31 cellular contexts compared by ENCODE assay signal in genomic region chr21:42059721-42060120, GRCh38. TPM values are rescaled to one million over a fixed set of nuclear protein-coding genes. Genes with fewer than 3 reads are reported as not detected.
A peak's percentile ranks its signal among the peaks of the same experiment; 100 is the strongest.
DNase-seq lines count a peak whose midpoint lies in the region; ATAC-seq and TF ChIP-seq lines count a peak whose summit lies in the region.
"Had no signal": no experiment of that assay in that cellular context is flagged by ENCODE, and none has a peak within 500 bp of the region (broad histone marks: within the 10 kb centered on the region; RNA-seq: fewer than 3 reads in every experiment).

No MANE protein-coding gene starts in this region.

- H3K27ac ChIP-seq in IMR-90 (ENCODE audit: insufficient read depth, low read length) (no peak overlapping the region), psoas muscle (no peak overlapping the region)
- H3K27ac ChIP-seq: body of pancreas, dorsolateral prefrontal cortex, esophagus squamous epithelium, foreskin keratinocyte had no signal

- H3K9me3 Mint-ChIP-seq in activated T-cell treated with anti-CD3 and anti-CD28 coated beads, Interleukin-2, amount 50 U/mL, for 24 hours, result no peaks in the 10 kb centered on the region
- no peaks in the 10 kb centered on the region for H3K9me3 Mint-ChIP-seq in stimulated activated memory B cell treated with anti-CD40 and anti-IgM and Interleukin-4, amounts not matched to agents 10 μg/mL and 1 μg/mL and 100 μg/mL, for 72 hours
- H3K9me3 Mint-ChIP-seq: activated T-cell treated with anti-CD3 and anti-CD28 coated beads, Interleukin-2, amount 50 U/mL, for 72 hours; H9; stimulated activated naive B cell treated with anti-CD40 and anti-IgM and Interleukin-4, amounts not matched to agents 10 μg/mL and 1 μg/mL and 100 μg/mL, for 72 hours had no signal

- peak overlapping the region; percentile 79; the same call in 1 of the 2 replicates for H3K4ac ChIP-seq in IMR-90 (ENCODE audit: low read depth, low read length)

- no peak for TF ChIP-seq CTCF in IMR-90 (conservative IDR thresholded peaks at IDR 0.05; ENCODE audit: low read depth, low read length)
- no peak for TF ChIP-seq CTCF in psoas muscle (IDR thresholded peaks at IDR 0.05)

- H3K18ac ChIP-seq in IMR-90 (ENCODE audit: low read depth, low read length), result no peak overlapping the region

- no peak overlapping the region for H3K4me3 Mint-ChIP-seq in activated T-cell treated with anti-CD3 and anti-CD28 coated beads, Interleukin-2, amount 50 U/mL, for 24 hours
- no peak overlapping the region for H3K4me3 Mint-ChIP-seq in stimulated activated memory B cell treated with anti-CD40 and anti-IgM and Interleukin-4, amounts not matched to agents 10 μg/mL and 1 μg/mL and 100 μg/mL, for 72 hours
- H3K4me3 Mint-ChIP-seq: activated CD8-positive, alpha-beta memory T cell treated with anti-CD3 and anti-CD28 coated beads, Interleukin-2, amount 10 ng/mL, durations not matched to agents 7 days and 5 days; activated T-cell treated with anti-CD3 and anti-CD28 coated beads, Interleukin-2, amount 50 U/mL, for 72 hours; H9; stimulated activated naive B cell treated with anti-CD40 and anti-IgM and Interleukin-4, amounts not matched to agents 10 μg/mL and 1 μg/mL and 100 μg/mL, for 72 hours had no signal

- CTCF ChIA-PET in IMR-90 (lab: Yijun Ruan, JAX), result no interaction called here

- H2AFZ ChIP-seq in IMR-90 (replicated peaks; ENCODE audit: low read length, poor library complexity), result no peak overlapping the region

- H4K5ac ChIP-seq in IMR-90 (ENCODE audit: low read depth, low read length), result no peak overlapping the region

- no peak overlapping the region for H2BK120ac ChIP-seq in IMR-90 (ENCODE audit: low read depth, low read length)

- no peak for DNase-seq in activated T-cell treated with anti-CD3 and anti-CD28 coated beads, Interleukin-2, amount 50 U/mL, for 24 hours
- DNase-seq in activated T-cell treated with anti-CD3 and anti-CD28 coated beads, Interleukin-2, amount 50 U/mL, for 1 hour, result no peak
- DNase-seq in IMR-90 (no peak), left lobe of liver (ENCODE audit: low spot score) (no peak), psoas muscle (no peak), G401 (ENCODE audit: low spot score) (no peak)
- DNase-seq: activated CD4-positive, alpha-beta T cell treated with anti-CD3 and anti-CD28 coated beads for 4 hours; activated CD8-positive, alpha-beta memory T cell treated with anti-CD3 and anti-CD28 coated beads, Interleukin-2, amount 10 ng/mL, durations not matched to agents 7 days and 5 days; activated naive CD4-positive, alpha-beta T cell; activated T-cell treated with anti-CD3 and anti-CD28 coated beads, Interleukin-2, amount 50 U/mL, for 72 hours; body of pancreas; cerebellar nuclear complex; COR-L47; DMS53; esophagus squamous epithelium; foreskin keratinocyte; H9; head of caudate nucleus; Kasumi-1; left ventricle myocardium superior; NCI-H146; NCI-H345; NCI-H748 treated with DMSO at 0.1 percent for 48 hours; nucleus accumbens; SHP77 treated with DMSO at 0.1 percent for 48 hours; stimulated activated naive B cell treated with anti-CD40 and anti-IgM and Interleukin-4, amounts not matched to agents 10 μg/mL and 1 μg/mL and 100 μg/mL, for 72 hours had no signal

- H3K27ac Mint-ChIP-seq in activated T-cell treated with anti-CD3 and anti-CD28 coated beads, Interleukin-2, amount 50 U/mL, for 24 hours, result peak overlapping the region; percentile 3
- peak overlapping the region; percentile 91 for H3K27ac Mint-ChIP-seq in stimulated activated memory B cell treated with anti-CD40 and anti-IgM and Interleukin-4, amounts not matched to agents 10 μg/mL and 1 μg/mL and 100 μg/mL, for 72 hours
- H3K27ac Mint-ChIP-seq: activated CD8-positive, alpha-beta memory T cell treated with anti-CD3 and anti-CD28 coated beads, Interleukin-2, amount 10 ng/mL, durations not matched to agents 7 days and 5 days; activated T-cell treated with anti-CD3 and anti-CD28 coated beads, Interleukin-2, amount 50 U/mL, for 72 hours; H9 had no signal

- BruUV-seq in IMR-90 (replicated peaks; lab: Mats Ljungman, UMichigan), result no TSS peak

- H2AK5ac ChIP-seq in IMR-90 (ENCODE audit: low read depth, low read length), result peak overlapping the region; percentile 56; the same call in 1 of the 2 replicates

- H3K27me3 ChIP-seq in IMR-90 (ENCODE audit: control insufficient read depth, insufficient read depth, low read length), result peaks cover 9% of the 10 kb centered on the region; the same call in 1 of the 2 replicates
- peaks cover 0 to 14% (median 9%) of the 10 kb centered on the region in 3 donors for H3K27me3 ChIP-seq in psoas muscle (ENCODE audit: insufficient read depth in 3 of 3, low read length in 2 of 3)
- H3K27me3 ChIP-seq: body of pancreas, dorsolateral prefrontal cortex, esophagus squamous epithelium, foreskin keratinocyte had no signal

- no peaks in the 10 kb centered on the region for H3K36me3 Mint-ChIP-seq in activated T-cell treated with anti-CD3 and anti-CD28 coated beads, Interleukin-2, amount 50 U/mL, for 24 hours (ENCODE audit: low read depth)
- no peaks in the 10 kb centered on the region for H3K36me3 Mint-ChIP-seq in stimulated activated memory B cell treated with anti-CD40 and anti-IgM and Interleukin-4, amounts not matched to agents 10 μg/mL and 1 μg/mL and 100 μg/mL, for 72 hours
- H3K36me3 Mint-ChIP-seq: activated CD8-positive, alpha-beta memory T cell treated with anti-CD3 and anti-CD28 coated beads, Interleukin-2, amount 10 ng/mL, durations not matched to agents 7 days and 5 days; stimulated activated naive B cell treated with anti-CD40 and anti-IgM and Interleukin-4, amounts not matched to agents 10 μg/mL and 1 μg/mL and 100 μg/mL, for 72 hours had no signal

- dilution Hi-C loops in IMR-90 (cut with HindIII; ENCODE audit: low sequenced_read_pairs, unreplicated experiment), result no loop called here

- no peak for TF ChIP-seq RAD21 in IMR-90 (IDR thresholded peaks at IDR 0.05; ENCODE audit: low read length)

- H3K23ac ChIP-seq in IMR-90 (ENCODE audit: low read depth, low read length), result no peak overlapping the region

- no peak overlapping the region for H2BK5ac ChIP-seq in IMR-90 (ENCODE audit: low read depth, low read length, poor library complexity, severe bottlenecking)

- peaks cover 39% of the 10 kb centered on the region for H3K4me1 Mint-ChIP-seq in activated T-cell treated with anti-CD3 and anti-CD28 coated beads, Interleukin-2, amount 50 U/mL, for 24 hours (ENCODE audit: low read depth)
- H3K4me1 Mint-ChIP-seq in stimulated activated memory B cell treated with anti-CD40 and anti-IgM and Interleukin-4, amounts not matched to agents 10 μg/mL and 1 μg/mL and 100 μg/mL, for 72 hours, result peaks cover 80% of the 10 kb centered on the region

- no peaks in the 10 kb centered on the region; the same call in 1 of the 2 replicates for H4K20me1 ChIP-seq in IMR-90 (ENCODE audit: insufficient read depth, low read length)

- peaks cover 20% of the 10 kb centered on the region for H3K4me1 ChIP-seq in IMR-90 (ENCODE audit: control insufficient read depth, insufficient read depth, low read length)
- H3K4me1 ChIP-seq in psoas muscle, result peaks cover 3% of the 10 kb centered on the region

- H3K9ac ChIP-seq in IMR-90 (ENCODE audit: low read depth, low read length), result no peak overlapping the region

- H3K9me3 ChIP-seq in IMR-90 (ENCODE audit: control insufficient read depth, insufficient read depth, low read length) (no peaks in the 10 kb centered on the region), psoas muscle (no peaks in the 10 kb centered on the region)
- H3K9me3 ChIP-seq: body of pancreas, esophagus squamous epithelium had no signal

- peaks cover 4 to 13% of the 10 kb centered on the region in 2 experiments; a peak in 2 of 4 replicates for H3K79me1 ChIP-seq in IMR-90 (ENCODE audit: low read depth in 1 of 2, low read length in 2 of 2)

- in situ Hi-C loops in IMR-90 (cut with MboI; ENCODE audit: low sequenced_read_pairs) (no loop called here), G401 (cut with HindIII; ENCODE audit: low sequenced_read_pairs) (no loop called here)

- H3K14ac ChIP-seq in IMR-90 (replicated peaks; ENCODE audit: low read depth, low read length), result no peak overlapping the region

- no peak for ATAC-seq in IMR-90 (ENCODE audit: low read depth)
- ATAC-seq in left lobe of liver, result peak; percentile 1
- no peak for ATAC-seq in stimulated activated memory B cell treated with anti-CD40 and anti-IgM and Interleukin-4, amounts not matched to agents 10 μg/mL and 1 μg/mL and 100 μg/mL, for 72 hours
- ATAC-seq in psoas muscle, result no peak
- ATAC-seq in HG03039 (IDR thresholded peaks at IDR 0.05; ENCODE audit: unreplicated experiment), result no peak
- ATAC-seq: activated CD8-positive, alpha-beta memory T cell treated with anti-CD3 and anti-CD28 coated beads, Interleukin-2, amount 10 ng/mL, durations not matched to agents 7 days and 5 days; activated T-cell treated with anti-CD3 and anti-CD28 coated beads, Interleukin-2, amount 50 U/mL, for 72 hours; body of pancreas; foreskin keratinocyte; left ventricle myocardium superior; Panc1; stimulated activated naive B cell treated with anti-CD40 and anti-IgM and Interleukin-4, amounts not matched to agents 10 μg/mL and 1 μg/mL and 100 μg/mL, for 72 hours had no signal

- 93% methylated on average over 3 of the region's 10 CpGs; no CpG with 5 or more reads in 1 of the 2 experiments for WGBS in IMR-90 (ENCODE audit: extremely low coverage in 2 of 2, insufficient read length in 1 of 2), 2 experiments
- WGBS in psoas muscle, 3 donors, result 86 to 92% (median 87%) methylated on average over 9 to 10 of the region's 10 CpGs

- H2BK15ac ChIP-seq in IMR-90 (ENCODE audit: low read depth, low read length), result no peak overlapping the region; the same call in 2 of the 3 replicates

- no peak overlapping the region for H4K91ac ChIP-seq in IMR-90 (ENCODE audit: insufficient read depth, low read depth, low read length)

- H3K4me2 ChIP-seq in IMR-90 (ENCODE audit: low read depth, low read length), result no peak overlapping the region

- no peak overlapping the region for H2BK20ac ChIP-seq in IMR-90 (ENCODE audit: low read depth, low read length)

- no peaks in the 10 kb centered on the region for H3K27me3 Mint-ChIP-seq in activated T-cell treated with anti-CD3 and anti-CD28 coated beads, Interleukin-2, amount 50 U/mL, for 24 hours
- H3K27me3 Mint-ChIP-seq in stimulated activated memory B cell treated with anti-CD40 and anti-IgM and Interleukin-4, amounts not matched to agents 10 μg/mL and 1 μg/mL and 100 μg/mL, for 72 hours, result no peaks in the 10 kb centered on the region
- H3K27me3 Mint-ChIP-seq: activated CD8-positive, alpha-beta memory T cell treated with anti-CD3 and anti-CD28 coated beads, Interleukin-2, amount 10 ng/mL, durations not matched to agents 7 days and 5 days; stimulated activated naive B cell treated with anti-CD40 and anti-IgM and Interleukin-4, amounts not matched to agents 10 μg/mL and 1 μg/mL and 100 μg/mL, for 72 hours had no signal

- no peak for TF ChIP-seq POLR2A in IMR-90 (IDR thresholded peaks at IDR 0.05; ENCODE audit: low read depth, low read length)

- H3K9me1 ChIP-seq in IMR-90 (ENCODE audit: insufficient read depth, low read length), result peaks cover 31% of the 10 kb centered on the region

- intact Hi-C loops in IMR-90 (cut with micrococcal nuclease) (no loop called here), psoas muscle (cut with DNase I) (loop anchor here in 1 of 2 donors (10.0 kb wide), 1 partner anchor 55 kb away; no protein-coding TSS in a partner anchor)

- H3K36me3 ChIP-seq in IMR-90 (ENCODE audit: control insufficient read depth, insufficient read depth, low read length), result no peaks in the 10 kb centered on the region
- no peaks in the 10 kb centered on the region for H3K36me3 ChIP-seq in psoas muscle (ENCODE audit: insufficient read depth in 1 of 2, low read depth in 1 of 2)
- H3K36me3 ChIP-seq: esophagus squamous epithelium had no signal

- POLR2A ChIA-PET in IMR-90 (lab: Charles Lee; ENCODE audit: unreplicated experiment), result no interaction called here

- H2AK9ac ChIP-seq in IMR-90 (replicated peaks; ENCODE audit: low read depth, low read length, poor library complexity), result no peak overlapping the region

- H4K8ac ChIP-seq in IMR-90 (ENCODE audit: low read depth in 2 of 2, low read length in 2 of 2), result no peak overlapping the region

- no peak overlapping the region for H3K56ac ChIP-seq in IMR-90 (ENCODE audit: extremely low read depth, insufficient read depth, low read length)

- H3K4me3 ChIP-seq in IMR-90 (ENCODE audit: insufficient read depth, low read depth, low read length) (no peak overlapping the region), psoas muscle (no peak overlapping the region)
- H3K4me3 ChIP-seq: body of pancreas, dorsolateral prefrontal cortex, esophagus squamous epithelium had no signal

RNA-seq across cellular contexts. Expression of gene UMODL1, which starts 11.4 kb away (rescaled TPM):
- total RNA-seq in IMR-90 (2012; rRNA removed), result not detected in 2 replicates
- polyA plus RNA-seq in IMR-90 (2012; rRNA removed), result 0.02 TPM in 1 of 2 replicates, not detected in the other
- 0.03 TPM in 1 of 2 replicates, not detected in the other for polyA plus RNA-seq in IMR-90 (2012; cell fraction: cytosol; rRNA removed)
- 0.04 and 0.07 TPM in 2 replicates for polyA plus RNA-seq in IMR-90 (2012; cell fraction: nucleus; rRNA removed; ENCODE audit: low replicate concordance)
- 0.18 TPM for total RNA-seq in left lobe of liver
- not detected for total RNA-seq in psoas muscle
- polyA plus RNA-seq in psoas muscle, result not detected
- not detected in 2 replicates for total RNA-seq in G401 (2014; rRNA removed; shearing (Covaris generic))
- total RNA-seq: body of pancreas, esophagus squamous epithelium, foreskin keratinocyte, H9, left ventricle myocardium superior, urinary bladder had no signal
- polyA plus RNA-seq: foreskin keratinocyte, urinary bladder had no signal

RNA-seq across cellular contexts. Expression of gene ZBTB21, which starts 49.6 kb away (rescaled TPM):
- total RNA-seq in IMR-90 (2012; rRNA removed) (12.0 and 13.6 TPM in 2 replicates), left lobe of liver (4.2 TPM), psoas muscle (1 to 10 TPM; 4.5 to 8.8 (median 4.6) TPM)
- polyA plus RNA-seq in IMR-90 (2012; rRNA removed) (6.8 and 7.8 TPM in 2 replicates), psoas muscle (1 to 10 TPM in 2 of 3 donors, under 1 TPM in 1; 0.49 to 2.2 (median 1.2) TPM)
- 2.4 and 2.8 TPM in 2 replicates for polyA plus RNA-seq in IMR-90 (2012; cell fraction: cytosol; rRNA removed)
- polyA plus RNA-seq in IMR-90 (2012; cell fraction: nucleus; rRNA removed; ENCODE audit: low replicate concordance), result 4.6 and 22.7 TPM in 2 replicates
- total RNA-seq in G401 (2014; rRNA removed; shearing (Covaris generic)), result 5.5 and 22.0 TPM in 2 replicates
